ENCODE assay signal across 1 cellular context in genomic region chr4:85180533-85180932, GRCh38.
TF ChIP-seq lines count a peak whose summit lies in the region.

No MANE protein-coding gene starts in this region.

TF ChIP-seq in H1, 55 proteins besides CTCF, POLR2A, EP300 and RAD21 (continued from another document):
- TF ChIP-seq USF2 (IDR thresholded peaks at IDR 0.05; ENCODE audit: low read length) (no peak), TAF7 (optimal IDR thresholded peaks at IDR 0.05; ENCODE audit: borderline replicate concordance, low read depth, low read length) (no peak), MAX (IDR thresholded peaks at IDR 0.05) (no peak), HDAC2 (IDR thresholded peaks at IDR 0.05; ENCODE audit: borderline replicate concordance in 1 of 2, low read depth in 2 of 2, low read length in 2 of 2) (no peak), CHD2 (IDR thresholded peaks at IDR 0.05; ENCODE audit: low read length) (no peak)
